15 cellular contexts compared by ENCODE assay signal in genomic region chr17:78002166-78002565, GRCh38. TPM values are rescaled to one million over a fixed set of nuclear protein-coding genes. Genes with fewer than 3 reads are reported as not detected.
A peak's percentile ranks its signal among the peaks of the same experiment; 100 is the strongest.
DNase-seq lines count a peak whose midpoint lies in the region; ATAC-seq, FAIRE-seq and TF ChIP-seq lines count a peak whose summit lies in the region.
"Had no signal": no experiment of that assay in that cellular context is flagged by ENCODE, and none has a peak within 500 bp of the region (broad histone marks: within the 10 kb centered on the region; RNA-seq: fewer than 3 reads in every experiment).

No MANE protein-coding gene starts in this region.

- no peaks in the 10 kb centered on the region for H3K9me1 ChIP-seq in endothelial cell of umbilical vein (replicated peaks; ENCODE audit: control insufficient read depth, extremely low read depth, insufficient read depth, low read length)

- H3K27me3 Mint-ChIP-seq in CD8-positive, alpha-beta T cell (ENCODE audit: low read depth) = no peaks in the 10 kb centered on the region
- H3K27me3 Mint-ChIP-seq: B cell had no signal

- peaks cover 45% of the 10 kb centered on the region for H3K4me1 ChIP-seq in CD8-positive, alpha-beta T cell (ENCODE audit: insufficient read depth, low read length)
- H3K4me1 ChIP-seq in SK-N-SH (ENCODE audit: control insufficient read depth in 1 of 2, insufficient read depth in 2 of 2, low read depth in 1 of 2, low read length in 1 of 2) = peaks cover 21 to 32% of the 10 kb centered on the region in 2 experiments
- H3K4me1 ChIP-seq in endothelial cell of umbilical vein (ENCODE audit: control insufficient read depth, extremely low read depth, insufficient read depth, low read length) = peaks cover 46% of the 10 kb centered on the region
- H3K4me1 ChIP-seq in transverse colon = peaks cover 0 to 10% (median 0%) of the 10 kb centered on the region in 4 donors
- H3K4me1 ChIP-seq: Caco-2 had no signal

- H3K9me3 ChIP-seq in CD8-positive, alpha-beta T cell (ENCODE audit: low read length) = no peaks in the 10 kb centered on the region
- H3K9me3 ChIP-seq in SK-N-SH = no peaks in the 10 kb centered on the region
- no peaks in the 10 kb centered on the region for H3K9me3 ChIP-seq in endothelial cell of umbilical vein (replicated peaks; ENCODE audit: control insufficient read depth, insufficient read depth, low read length)
- no peaks in the 10 kb centered on the region for H3K9me3 ChIP-seq in transverse colon
- H3K9me3 ChIP-seq: BLaER1 treated with 17β-estradiol and CSF1 and Interleukin-3, amounts not matched to agents 10 nM and 100 nM; Caco-2; HAP-1 had no signal

- H3K4me3 ChIP-seq in CD8-positive, alpha-beta T cell (ENCODE audit: low read depth, low read length) = no peak overlapping the region
- H3K4me3 ChIP-seq in SK-N-SH (ENCODE audit: low read depth in 2 of 2, low read length in 1 of 2) (no peak overlapping the region), endothelial cell of umbilical vein (replicated peaks in 1 of 3; ENCODE audit: insufficient read depth in 1 of 3, low read depth in 1 of 3, low read length in 3 of 3) (no peak overlapping the region), transverse colon (no peak overlapping the region)
- H3K4me3 ChIP-seq: BLaER1 treated with 17β-estradiol and CSF1 and Interleukin-3, amounts not matched to agents 10 nM and 100 nM; GM23248; HAP-1 had no signal

- intact Hi-C loops in CD8-positive, alpha-beta T cell (cut with DNase I, micrococcal nuclease) = no loop called here
- intact Hi-C loops in endothelial cell of umbilical vein (cut with micrococcal nuclease) (no loop called here), transverse colon (cut with DNase I; ENCODE audit: low total_unique reads) (no loop called here)

- POLR2A ChIA-PET in CD8-positive, alpha-beta T cell (lab: Charles Lee) = interaction anchor here (1.0 kb wide), 1 partner anchor 44 kb away, joined by 5 read pairs; the partner anchor contains the start of gene TNRC6C
- POLR2A ChIA-PET in SK-N-SH (lab: Yijun Ruan, JAX) = interaction anchor here (1.0 kb wide), 1 partner anchor 44 kb away, joined by 8 read pairs; the partner anchor contains the start of gene TNRC6C
- POLR2A ChIA-PET in endothelial cell of umbilical vein (lab: Charles Lee) = interaction anchor here (2.8 kb wide), 1 partner anchor 44 kb away, joined by 25 read pairs; the partner anchor contains the start of gene TNRC6C

- no peaks in the 10 kb centered on the region for H4K20me1 ChIP-seq in SK-N-SH (ENCODE audit: insufficient read depth)
- H4K20me1 ChIP-seq in endothelial cell of umbilical vein (replicated peaks; ENCODE audit: control insufficient read depth, extremely low read depth, insufficient read depth, low read length) = no peaks in the 10 kb centered on the region

- TF ChIP-seq RAD21 in SK-N-SH (IDR thresholded peaks at IDR 0.05; ENCODE audit: low read length) = peak; percentile 13; the same call in 1 of the 2 replicates

- no TSS peak for BruUV-seq in endothelial cell of umbilical vein (replicated peaks; lab: Mats Ljungman, UMichigan)

- no peak overlapping the region for H3K27ac ChIP-seq in CD8-positive, alpha-beta T cell (ENCODE audit: low read depth, low read length)
- H3K27ac ChIP-seq in SK-N-SH (ENCODE audit: low read depth in 2 of 2, low read length in 1 of 2) = peak overlapping the region in 1 of 2 experiments; percentile 69; a peak in 2 of 4 replicates
- H3K27ac ChIP-seq in endothelial cell of umbilical vein (ENCODE audit: insufficient read depth, low read depth, low read length) = peak overlapping the region; percentile 91
- H3K27ac ChIP-seq in transverse colon = no peak overlapping the region
- H3K27ac ChIP-seq: BLaER1 treated with 17β-estradiol and CSF1 and Interleukin-3, amounts not matched to agents 10 nM and 100 nM; GM23248; HL-60 had no signal

- H3K4me2 ChIP-seq in SK-N-SH (no peak overlapping the region), endothelial cell of umbilical vein (ENCODE audit: insufficient read depth, low read length) (peak overlapping the region; percentile 66)
- H3K4me2 ChIP-seq: BLaER1 treated with 17β-estradiol and CSF1 and Interleukin-3, amounts not matched to agents 10 nM and 100 nM had no signal

- no peaks in the 10 kb centered on the region for H3K9me3 Mint-ChIP-seq in CD8-positive, alpha-beta T cell

- no peak for ATAC-seq in CD8-positive, alpha-beta T cell

- peak overlapping the region; percentile 46 for H3K27ac Mint-ChIP-seq in CD8-positive, alpha-beta T cell
- H3K27ac Mint-ChIP-seq: B cell had no signal

- WGBS in SK-N-SH (ENCODE audit: low lambda C conversion rate) = 77% methylated on average over 4 of the region's 4 CpGs
- 90 to 92% methylated on average over 4 of the region's 4 CpGs for WGBS in transverse colon (ENCODE audit: low coverage in 1 of 2), 2 donors

- H3F3A ChIP-seq in SK-N-SH (replicated peaks; ENCODE audit: insufficient read depth) = peaks cover 13% of the 10 kb centered on the region

- CTCF ChIA-PET in CD8-positive, alpha-beta T cell (lab: Charles Lee) = interaction anchor here (1.1 to 5.7 kb wide), 2 partner anchors 11 to 420 kb away, joined by 3 to 41 read pairs; no protein-coding TSS in a partner anchor
- CTCF ChIA-PET in SK-N-SH (lab: Yijun Ruan, JAX) = interaction anchor here (0.8 to 6.7 kb wide), 11 partner anchors 8 to 460 kb away, joined by 3 to 126 read pairs (median 3); partner anchors contain the start of gene TNRC6C
- CTCF ChIA-PET in endothelial cell of umbilical vein (lab: Charles Lee) = interaction anchor here (0.8 to 5.9 kb wide), 6 partner anchors 11 to 460 kb away, joined by 3 to 41 read pairs (median 3); partner anchors contain the start of gene TNRC6C

- H3K9ac ChIP-seq in SK-N-SH (no peak overlapping the region), endothelial cell of umbilical vein (replicated peaks; ENCODE audit: extremely low read depth, insufficient read depth, low read length) (peak overlapping the region; percentile 53)
- H3K9ac ChIP-seq: BLaER1 treated with 17β-estradiol and CSF1 and Interleukin-3, amounts not matched to agents 10 nM and 100 nM; GM23248 had no signal

- in situ Hi-C loops in transverse colon (cut with MboI; ENCODE audit: low pct_ligation_motif_present in 1 of 4, low pct_unique_long_range_greater_than_20kb in 1 of 4, low sequenced_read_pairs in 3 of 4) = loop anchor here in 1 of 4 donors (25.0 kb wide), 1 partner anchor 465 kb away; no protein-coding TSS in a partner anchor

- TF ChIP-seq EP300 in SK-N-SH (IDR thresholded peaks at IDR 0.05; ENCODE audit: borderline replicate concordance in 1 of 2, low read depth in 1 of 2, low read length in 1 of 2) = no peak
- TF ChIP-seq EP300 in transverse colon (IDR thresholded peaks at IDR 0.05; ENCODE audit: low read depth) = no peak

- H3K27me3 ChIP-seq in CD8-positive, alpha-beta T cell (ENCODE audit: insufficient read depth, low read length) = no peaks in the 10 kb centered on the region
- H3K27me3 ChIP-seq in SK-N-SH (ENCODE audit: insufficient read depth) (no peaks in the 10 kb centered on the region), endothelial cell of umbilical vein (ENCODE audit: control insufficient read depth in 2 of 2, insufficient read depth in 2 of 2, low read length in 2 of 2) (no peaks in the 10 kb centered on the region), transverse colon (no peaks in the 10 kb centered on the region)
- H3K27me3 ChIP-seq: BLaER1 treated with 17β-estradiol and CSF1 and Interleukin-3, amounts not matched to agents 10 nM and 100 nM had no signal

- dilution Hi-C loops in endothelial cell of umbilical vein (cut with MboI; ENCODE audit: extremely low pct_ligation_motif_present, low sequenced_read_pairs) = no loop called here

- no peak for DNase-seq in CD8-positive, alpha-beta T cell
- DNase-seq in SK-N-SH (peak; percentile 58), endothelial cell of umbilical vein (ENCODE audit: low read depth, low spot score) (no peak), NCI-H1694 treated with DMSO at 0.1 percent for 48 hours (lab: John Stamatoyannopoulos, UW) (no peak), NCI-H1092 treated with DMSO at 0.1 percent for 48 hours (lab: John Stamatoyannopoulos, UW) (no peak), transverse colon (no peak)
- DNase-seq: Caco-2, GM23248 had no signal

- peaks cover 60% of the 10 kb centered on the region for H3K4me1 Mint-ChIP-seq in CD8-positive, alpha-beta T cell (ENCODE audit: low read depth)

- peaks cover 21% of the 10 kb centered on the region for H3K79me2 ChIP-seq in SK-N-SH (ENCODE audit: insufficient read depth)
- peaks cover 8% of the 10 kb centered on the region for H3K79me2 ChIP-seq in endothelial cell of umbilical vein (ENCODE audit: control insufficient read depth, insufficient read depth, low read length)

- peaks cover 3% of the 10 kb centered on the region for H3K36me3 ChIP-seq in CD8-positive, alpha-beta T cell (ENCODE audit: insufficient read depth, low read length)
- H3K36me3 ChIP-seq in SK-N-SH (replicated peaks in 1 of 2; ENCODE audit: control insufficient read depth in 1 of 2, insufficient read depth in 2 of 2, low read length in 1 of 2) (peaks cover 17 to 23% of the 10 kb centered on the region in 2 experiments), endothelial cell of umbilical vein (ENCODE audit: control insufficient read depth in 2 of 2, extremely low read depth in 1 of 2, insufficient read depth in 2 of 2, low read length in 2 of 2) (no peaks in the 10 kb centered on the region), transverse colon (no peaks in the 10 kb centered on the region)
- H3K36me3 ChIP-seq: HAP-1 had no signal

- TF ChIP-seq CTCF in CD8-positive, alpha-beta T cell (IDR thresholded peaks at IDR 0.05) = no peak
- TF ChIP-seq CTCF in SK-N-SH (IDR thresholded peaks at IDR 0.05) (no peak), endothelial cell of umbilical vein (IDR thresholded peaks at IDR 0.05; ENCODE audit: extremely low read depth in 1 of 2, insufficient read depth in 1 of 2, low read depth in 1 of 2, low read length in 2 of 2) (no peak), transverse colon (IDR thresholded peaks at IDR 0.05) (no peak)

- H3K36me3 Mint-ChIP-seq in CD8-positive, alpha-beta T cell = peaks cover 42% of the 10 kb centered on the region

- no peak for TF ChIP-seq POLR2A in endothelial cell of umbilical vein (IDR thresholded peaks at IDR 0.05; ENCODE audit: low read depth, low read length)
- TF ChIP-seq POLR2A in transverse colon (IDR thresholded peaks at IDR 0.05) = no peak

- no peaks in the 10 kb centered on the region for H3K9me2 ChIP-seq in SK-N-SH

- no peak overlapping the region for H3K4me3 Mint-ChIP-seq in CD8-positive, alpha-beta T cell
- H3K4me3 Mint-ChIP-seq: B cell had no signal

- H2AFZ ChIP-seq in SK-N-SH (ENCODE audit: low read depth) (no peak overlapping the region), endothelial cell of umbilical vein (ENCODE audit: low read depth, low read length) (no peak overlapping the region)
- H2AFZ ChIP-seq: GM23248 had no signal

- FAIRE-seq in endothelial cell of umbilical vein (lab: Jason Lieb, UNC) = no peak
- FAIRE-seq: D721Med, GM12892, GM18507 had no signal

RNA-seq across cellular contexts. Expression of gene TNRC6C, which starts 43.7 kb away (rescaled TPM):
- 10 to 100 TPM; 49.3 to 53.8 TPM for total RNA-seq in CD8-positive, alpha-beta T cell
- polyA plus RNA-seq in SK-N-SH (2012; rRNA removed) = 1.6 and 2.2 TPM in 2 replicates
- polyA plus RNA-seq in SK-N-SH (2012; cell fraction: cytosol; rRNA removed) = 1.6 and 1.9 TPM in 2 replicates
- 6.2 and 6.7 TPM in 2 replicates for polyA plus RNA-seq in SK-N-SH (2012; cell fraction: nucleus; rRNA removed)
- 17.5 and 20.4 TPM in 2 replicates for total RNA-seq in endothelial cell of umbilical vein
- 1.5 and 2.1 TPM in 2 replicates for polyA plus RNA-seq in endothelial cell of umbilical vein
- polyA plus RNA-seq in endothelial cell of umbilical vein (2011; cell fraction: cytosol; rRNA removed) = 2.2 and 2.7 TPM in 2 replicates
- polyA plus RNA-seq in endothelial cell of umbilical vein (2011; cell fraction: nucleus; rRNA removed) = 7.4 and 8.5 TPM in 2 replicates
- 4.0 and 5.2 TPM in 2 replicates for polyA plus RNA-seq in endothelial cell of umbilical vein (2012)
- polyA minus RNA-seq in endothelial cell of umbilical vein = 26.0 and 36.6 TPM in 2 replicates
- 1.0 TPM for polyA minus RNA-seq in endothelial cell of umbilical vein (2011; cell fraction: cytosol; rRNA and poly(A)+ RNA removed)
- polyA minus RNA-seq in endothelial cell of umbilical vein (2011; cell fraction: nucleus; rRNA and poly(A)+ RNA removed) = 18.3 and 21.3 TPM in 2 replicates
- total RNA-seq in transverse colon = 10 to 100 TPM in 2 of 4 donors, 1 to 10 TPM in 2; 7.5 to 16.9 (median 9.9) TPM
